ENCODE assay signal across 1 cellular context in the genomic region with DNA sequence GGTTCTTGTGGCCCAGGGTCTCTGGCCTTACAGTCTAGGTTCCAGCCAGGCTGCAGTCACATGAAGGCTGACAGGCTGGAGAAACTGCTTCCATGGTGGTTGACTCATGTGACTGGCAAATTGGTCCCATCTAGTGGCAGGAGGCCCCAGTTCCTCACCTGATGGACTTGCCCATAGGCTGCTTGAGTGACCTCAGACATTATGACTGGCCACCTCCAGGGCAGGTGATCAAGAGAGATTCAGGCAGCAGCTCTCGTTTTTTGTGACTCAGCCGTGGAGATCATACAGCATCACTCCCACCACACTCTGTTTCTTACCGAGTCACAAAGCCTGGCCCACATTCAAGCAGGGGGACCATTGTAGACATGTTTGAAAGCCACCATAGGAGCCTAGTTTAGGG.
TF ChIP-seq lines count a peak whose summit lies in the region.

No MANE protein-coding gene starts in this region.

TF ChIP-seq in GM12878, 131 proteins besides CTCF, POLR2A, EP300 and RAD21:
- TF ChIP-seq PAX5 (IDR thresholded peaks at IDR 0.05; ENCODE audit: borderline replicate concordance, low read depth, low read length) (no peak), JUND (IDR thresholded peaks at IDR 0.05; ENCODE audit: low read depth, low read length) (no peak), SMC3 (IDR thresholded peaks at IDR 0.05; ENCODE audit: borderline replicate concordance, low read length) (no peak), ASH2L (IDR thresholded peaks at IDR 0.05; ENCODE audit: borderline replicate concordance, low read depth) (no peak), POU2F2 (IDR thresholded peaks at IDR 0.05; ENCODE audit: borderline replicate concordance, low read depth, low read length) (no peak), POLR2AphosphoS5 (IDR thresholded peaks at IDR 0.05; ENCODE audit: low read length) (no peak), CBFB (IDR thresholded peaks at IDR 0.05; ENCODE audit: low read depth) (no peak), SIN3A (IDR thresholded peaks at IDR 0.05; ENCODE audit: low read depth, low read length) (no peak), GATAD2B (conservative IDR thresholded peaks at IDR 0.05; ENCODE audit: low read depth) (no peak), HDAC2 (IDR thresholded peaks at IDR 0.05) (no peak), CEBPZ (IDR thresholded peaks at IDR 0.05; ENCODE audit: low read depth, low read length) (no peak), ZSCAN29 (IDR thresholded peaks at IDR 0.05) (no peak)
- TF ChIP-seq, protein P1, sequence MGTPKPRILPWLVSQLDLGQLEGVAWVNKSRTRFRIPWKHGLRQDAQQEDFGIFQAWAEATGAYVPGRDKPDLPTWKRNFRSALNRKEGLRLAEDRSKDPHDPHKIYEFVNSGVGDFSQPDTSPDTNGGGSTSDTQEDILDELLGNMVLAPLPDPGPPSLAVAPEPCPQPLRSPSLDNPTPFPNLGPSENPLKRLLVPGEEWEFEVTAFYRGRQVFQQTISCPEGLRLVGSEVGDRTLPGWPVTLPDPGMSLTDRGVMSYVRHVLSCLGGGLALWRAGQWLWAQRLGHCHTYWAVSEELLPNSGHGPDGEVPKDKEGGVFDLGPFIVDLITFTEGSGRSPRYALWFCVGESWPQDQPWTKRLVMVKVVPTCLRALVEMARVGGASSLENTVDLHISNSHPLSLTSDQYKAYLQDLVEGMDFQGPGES (IDR thresholded peaks at IDR 0.05) = no peak
